14 cellular contexts compared by ENCODE assay signal in genomic region chr5:132210944-132211343, GRCh38. TPM values are rescaled to one million over a fixed set of nuclear protein-coding genes. Genes with fewer than 3 reads are reported as not detected.
DNase-seq lines count a peak whose midpoint lies in the region; ATAC-seq and TF ChIP-seq lines count a peak whose summit lies in the region.
"Had no signal": no experiment of that assay in that cellular context is flagged by ENCODE, and none has a peak within 500 bp of the region (broad histone marks: within the 10 kb centered on the region; RNA-seq: fewer than 3 reads in every experiment).

No MANE protein-coding gene starts in this region.

- H3K9me3 ChIP-seq in heart left ventricle (no peaks in the 10 kb centered on the region), right cardiac atrium (ENCODE audit: control insufficient read depth, low read length) (no peaks in the 10 kb centered on the region), sigmoid colon (no peaks in the 10 kb centered on the region), testis (no peaks in the 10 kb centered on the region)

- H3K4me1 Mint-ChIP-seq in natural killer cell treated with Interleukin-12 subunit alpha and Interleukin-12 subunit beta and Interleukin-15 and Interleukin-18, amount 100 ng/mL, for 72 hours (ENCODE audit: low read depth in 2 of 2): peaks cover 0 to 2% of the 10 kb centered on the region in 2 donors
- peaks cover 0 to 4% of the 10 kb centered on the region in 2 donors for H3K4me1 Mint-ChIP-seq in natural killer cell
- H3K4me1 Mint-ChIP-seq: CD4-positive, CD25-positive, alpha-beta regulatory T cell had no signal

- H3K9me3 Mint-ChIP-seq in natural killer cell treated with Interleukin-12 subunit alpha and Interleukin-12 subunit beta and Interleukin-15 and Interleukin-18, amount 100 ng/mL, for 72 hours: no peaks in the 10 kb centered on the region
- H3K9me3 Mint-ChIP-seq in natural killer cell: no peaks in the 10 kb centered on the region
- H3K9me3 Mint-ChIP-seq: CD4-positive, CD25-positive, alpha-beta regulatory T cell had no signal

- no peak overlapping the region for H3K27ac Mint-ChIP-seq in natural killer cell treated with Interleukin-12 subunit alpha and Interleukin-12 subunit beta and Interleukin-15 and Interleukin-18, amount 100 ng/mL, for 72 hours
- no peak overlapping the region for H3K27ac Mint-ChIP-seq in natural killer cell
- H3K27ac Mint-ChIP-seq: CD4-positive, CD25-positive, alpha-beta regulatory T cell had no signal

- POLR2A ChIA-PET in RWPE1 (lab: Yijun Ruan, JAX; ENCODE audit: low non-redundant PET): no interaction called here

- ATAC-seq in natural killer cell treated with Interleukin-12 subunit alpha and Interleukin-12 subunit beta and Interleukin-15 and Interleukin-18, amount 100 ng/mL, for 72 hours: no peak
- ATAC-seq in natural killer cell (no peak), heart left ventricle (peak in 1 of 4 donors; percentile 4), right cardiac atrium (peak in 1 of 2 donors; percentile 20)
- ATAC-seq: HCT116 had no signal

- CTCF ChIA-PET in RWPE1 (lab: Yijun Ruan, JAX): interaction anchor here (0.7 to 1.2 kb wide), 3 partner anchors 14 to 1402 kb away, joined by 3 read pairs; partner anchors contain the start of gene FSTL4

- H3K4me1 ChIP-seq in heart left ventricle (peaks cover 0 to 78% (median 37%) of the 10 kb centered on the region in 12 donors), right cardiac atrium (ENCODE audit: control insufficient read depth, insufficient read depth, low read length) (peaks cover 33% of the 10 kb centered on the region), sigmoid colon (peaks cover 0 to 26% (median 23%) of the 10 kb centered on the region in 4 donors), testis (peaks cover 11% of the 10 kb centered on the region)

- 51 to 75% (median 63%) methylated on average over 1 of the region's 1 CpG for WGBS in heart left ventricle, 4 donors
- 73% methylated on average over 1 of the region's 1 CpG for WGBS in right cardiac atrium
- WGBS in sigmoid colon, 2 donors: 98% methylated on average over 1 of the region's 1 CpG
- WGBS in testis, 2 donors: 88 to 90% methylated on average over 1 of the region's 1 CpG

- intact Hi-C loops in natural killer cell (cut with micrococcal nuclease) (no loop called here), heart left ventricle (cut with DNase I) (no loop called here), right cardiac atrium (cut with DNase I) (no loop called here), sigmoid colon (cut with DNase I) (no loop called here), testis (cut with DNase I; ENCODE audit: low total_unique reads) (no loop called here)

- no peak for TF ChIP-seq POLR2A in heart left ventricle (IDR thresholded peaks at IDR 0.05)
- no peak for TF ChIP-seq POLR2A in sigmoid colon (IDR thresholded peaks at IDR 0.05)
- no peak for TF ChIP-seq POLR2A in testis (IDR thresholded peaks at IDR 0.05)

- TF ChIP-seq CTCF in natural killer cell (IDR thresholded peaks at IDR 0.05) (no peak), heart left ventricle (IDR thresholded peaks at IDR 0.05) (no peak), sigmoid colon (IDR thresholded peaks at IDR 0.05) (no peak), testis (IDR thresholded peaks at IDR 0.05) (no peak), RWPE1 (conservative IDR thresholded peaks at IDR 0.05; ENCODE audit: low read depth) (no peak)

- DNase-seq in natural killer cell treated with Interleukin-12 subunit alpha and Interleukin-12 subunit beta and Interleukin-15 and Interleukin-18, amount 100 ng/mL, for 72 hours (ENCODE audit: low spot score): peak; percentile 23
- no peak for DNase-seq in natural killer cell
- DNase-seq in heart left ventricle: peak in 1 of 5 donors; percentile 66
- DNase-seq in right cardiac atrium: peak in 2 of 3 donors; percentile 61 to 67
- DNase-seq in sigmoid colon: peak; percentile 13
- DNase-seq in testis: no peak
- no peak for DNase-seq in activated CD8-positive, alpha-beta memory T cell treated with anti-CD3 and anti-CD28 coated beads, Interleukin-2, amount 50 U/mL, for 4 hours
- no peak for DNase-seq in RWPE1 (ENCODE audit: low spot score)
- DNase-seq: CD4-positive, CD25-positive, alpha-beta regulatory T cell; DMS53; GF-D8; GM23248 had no signal

- H3K36me3 ChIP-seq in heart left ventricle: peaks cover 0 to 80% (median 55%) of the 10 kb centered on the region in 9 donors
- peaks cover 23 to 76% (median 43%) of the 10 kb centered on the region in 4 donors for H3K36me3 ChIP-seq in sigmoid colon
- no peaks in the 10 kb centered on the region for H3K36me3 ChIP-seq in testis (ENCODE audit: low read depth, missing control alignments)

- H3K4me3 ChIP-seq in heart left ventricle (no peak overlapping the region), right cardiac atrium (ENCODE audit: low read length) (no peak overlapping the region), sigmoid colon (no peak overlapping the region), testis (no peak overlapping the region)
- H3K4me3 ChIP-seq: GM23248 had no signal

- H3K27me3 Mint-ChIP-seq in natural killer cell treated with Interleukin-12 subunit alpha and Interleukin-12 subunit beta and Interleukin-15 and Interleukin-18, amount 100 ng/mL, for 72 hours: no peaks in the 10 kb centered on the region
- peaks cover 0 to 3% of the 10 kb centered on the region in 2 donors for H3K27me3 Mint-ChIP-seq in natural killer cell (ENCODE audit: low read depth in 2 of 2)

- TF ChIP-seq EP300 in sigmoid colon (IDR thresholded peaks at IDR 0.05): no peak

- H3K4me3 Mint-ChIP-seq in natural killer cell treated with Interleukin-12 subunit alpha and Interleukin-12 subunit beta and Interleukin-15 and Interleukin-18, amount 100 ng/mL, for 72 hours: no peak overlapping the region
- no peak overlapping the region for H3K4me3 Mint-ChIP-seq in natural killer cell
- H3K4me3 Mint-ChIP-seq: CD4-positive, CD25-positive, alpha-beta regulatory T cell had no signal

- H3K36me3 Mint-ChIP-seq in natural killer cell treated with Interleukin-12 subunit alpha and Interleukin-12 subunit beta and Interleukin-15 and Interleukin-18, amount 100 ng/mL, for 72 hours: no peaks in the 10 kb centered on the region
- H3K36me3 Mint-ChIP-seq in natural killer cell: no peaks in the 10 kb centered on the region
- H3K36me3 Mint-ChIP-seq: CD4-positive, CD25-positive, alpha-beta regulatory T cell had no signal

- H3K27ac ChIP-seq in heart left ventricle (peak overlapping the region in 11 of 12 donors; percentile 41 to 88 (median 62)), right cardiac atrium (ENCODE audit: low read length) (peak overlapping the region; percentile 77), sigmoid colon (no peak overlapping the region), testis (no peak overlapping the region), RWPE1 (no peak overlapping the region)
- H3K27ac ChIP-seq: 22Rv1, GM23248 had no signal

- no peaks in the 10 kb centered on the region for H3K27me3 ChIP-seq in heart left ventricle
- no peaks in the 10 kb centered on the region for H3K27me3 ChIP-seq in right cardiac atrium (ENCODE audit: control insufficient read depth, insufficient read depth)
- no peaks in the 10 kb centered on the region for H3K27me3 ChIP-seq in sigmoid colon
- H3K27me3 ChIP-seq in testis: no peaks in the 10 kb centered on the region

RNA-seq across cellular contexts. Expression of gene P4HA2, which starts 16.7 kb away (rescaled TPM):
- total RNA-seq in natural killer cell treated with Interleukin-12 subunit alpha and Interleukin-12 subunit beta and Interleukin-15 and Interleukin-18, amount 100 ng/mL, for 72 hours: 10 to 100 TPM in 1 of 2 donors, 1 to 10 TPM in 1; 5.5 to 20.1 TPM
- under 1 TPM in 1 of 3 donors, not detected in 2; 0.20 TPM for total RNA-seq in natural killer cell
- 10 to 100 TPM; 41.2 to 80.7 (median 55.7) TPM for total RNA-seq in heart left ventricle
- polyA plus RNA-seq in heart left ventricle: 100 to 1,000 TPM in 1 of 2 donors, 10 to 100 TPM in 1; 44.3 to 140 TPM
- 100 to 1,000 TPM in 1 of 4 donors, 10 to 100 TPM in 3; 58.9 to 103 (median 71.8) TPM for total RNA-seq in right cardiac atrium
- 51.9 TPM for polyA plus RNA-seq in right cardiac atrium
- total RNA-seq in sigmoid colon: 10 to 100 TPM; 23.9 to 35.2 (median 28.9) TPM
- 10 to 100 TPM in 2 of 3 donors, 1 to 10 TPM in 1; 4.2 to 24.8 (median 12.5) TPM for polyA plus RNA-seq in sigmoid colon
- 10 to 100 TPM; 20.4 to 22.8 TPM for total RNA-seq in testis
- polyA plus RNA-seq in testis (ENCODE audit: insufficient read depth, low read depth, low replicate concordance): 25.4 TPM
- total RNA-seq: CD4-positive, CD25-positive, alpha-beta regulatory T cell had no signal
- polyA plus RNA-seq: CD4-positive, CD25-positive, alpha-beta regulatory T cell had no signal

RNA-seq across cellular contexts. Expression of gene PDLIM4, which starts 46.6 kb away (rescaled TPM):
- total RNA-seq in natural killer cell treated with Interleukin-12 subunit alpha and Interleukin-12 subunit beta and Interleukin-15 and Interleukin-18, amount 100 ng/mL, for 72 hours: not detected
- total RNA-seq in natural killer cell: not detected
- 10 to 100 TPM in 3 of 9 donors, 1 to 10 TPM in 6; 2.4 to 16.9 (median 8.1) TPM for total RNA-seq in heart left ventricle
- polyA plus RNA-seq in heart left ventricle: 1 to 10 TPM; 5.1 to 9.1 TPM
- 100 to 1,000 TPM in 1 of 4 donors, 10 to 100 TPM in 3; 47.8 to 113 (median 54.3) TPM for total RNA-seq in right cardiac atrium
- 35.0 TPM for polyA plus RNA-seq in right cardiac atrium
- total RNA-seq in sigmoid colon: 100 to 1,000 TPM in 2 of 4 donors, 10 to 100 TPM in 2; 38.2 to 133 (median 90.1) TPM
- polyA plus RNA-seq in sigmoid colon: 10 to 100 TPM in 2 of 3 donors, 1 to 10 TPM in 1; 2.1 to 16.5 (median 11.4) TPM
- total RNA-seq in testis: 10 to 100 TPM; 11.8 to 18.5 TPM
- polyA plus RNA-seq in testis (ENCODE audit: insufficient read depth, low read depth, low replicate concordance): 20.5 TPM
- total RNA-seq: CD4-positive, CD25-positive, alpha-beta regulatory T cell had no signal
- polyA plus RNA-seq: CD4-positive, CD25-positive, alpha-beta regulatory T cell had no signal

Comparison
In these comparisons a context has a peak if more than half of its experiments do, and no peak if none do; other contexts are left out.
1. DNase-seq: peak in natural killer cell treated with Interleukin-12 subunit alpha and Interleukin-12 subunit beta and Interleukin-15 and Interleukin-18, amount 100 ng/mL, for 72 hours (single experiment), right cardiac atrium (2 of 3) and sigmoid colon (single experiment); none in natural killer cell (single experiment), testis (single experiment), activated CD8-positive, alpha-beta memory T cell treated with anti-CD3 and anti-CD28 coated beads, Interleukin-2, amount 50 U/mL, for 4 hours (single experiment) and RWPE1 (single experiment).
2. RNA of gene P4HA2, which starts 16.7 kb away (total RNA-seq): 58.9 to 103 TPM in right cardiac atrium, 41.2 to 80.7 TPM in heart left ventricle, 23.9 to 35.2 TPM in sigmoid colon, 20.4 to 22.8 TPM in testis and 5.5 to 20.1 TPM in natural killer cell treated with Interleukin-12 subunit alpha and Interleukin-12 subunit beta and Interleukin-15 and Interleukin-18, amount 100 ng/mL, for 72 hours; 0.20 TPM in natural killer cell; every median in the first group is over 4 times any median in the second.
3. H3K27ac ChIP-seq: peak in heart left ventricle (11 of 12) and right cardiac atrium (single experiment); none in sigmoid colon (0 of 4), testis (0 of 2) and RWPE1 (single experiment).